In genomic region chr1:63730211-63730610, GRCh38 we compare ENCODE assay signal across 14 cellular contexts. TPM values are rescaled to one million over a fixed set of nuclear protein-coding genes. Genes with fewer than 3 reads are reported as not detected.
A peak's percentile ranks its signal among the peaks of the same experiment; 100 is the strongest.
DNase-seq lines count a peak whose midpoint lies in the region; ATAC-seq and TF ChIP-seq lines count a peak whose summit lies in the region.
"Had no signal": no experiment of that assay in that cellular context is flagged by ENCODE, and none has a peak within 500 bp of the region (broad histone marks: within the 10 kb centered on the region; RNA-seq: fewer than 3 reads in every experiment).

No MANE protein-coding gene starts in this region.

- no peak for ATAC-seq in GM19467 (IDR thresholded peaks at IDR 0.05; ENCODE audit: unreplicated experiment)
- ATAC-seq in activated naive CD8-positive, alpha-beta T cell treated with anti-CD3 and anti-CD28 coated beads, Interleukin-2, amount 50 U/mL, for 24 hours = no peak
- no peak for ATAC-seq in mucosa of descending colon
- ATAC-seq in HG02870 (IDR thresholded peaks at IDR 0.05; ENCODE audit: unreplicated experiment) = no peak
- ATAC-seq: psoas muscle had no signal

- H3K9me3 Mint-ChIP-seq in osteocyte (ENCODE audit: unreplicated experiment) = no peaks in the 10 kb centered on the region
- peaks cover 7% of the 10 kb centered on the region for H3K9me3 Mint-ChIP-seq in activated naive CD8-positive, alpha-beta T cell treated with anti-CD3 and anti-CD28 coated beads, Interleukin-2, amount 50 U/mL, for 24 hours

- H3K4me3 Mint-ChIP-seq in osteocyte (ENCODE audit: unreplicated experiment) = no peak overlapping the region
- H3K4me3 Mint-ChIP-seq in activated naive CD8-positive, alpha-beta T cell treated with anti-CD3 and anti-CD28 coated beads, Interleukin-2, amount 50 U/mL, for 24 hours = no peak overlapping the region
- H3K4me3 Mint-ChIP-seq: activated naive CD8-positive, alpha-beta T cell treated with anti-CD3 and anti-CD28 coated beads, Interleukin-2, amount 10 ng/mL, durations not matched to agents 7 days and 5 days had no signal

- in situ Hi-C loops in brain microvascular endothelial cell (cut with HindIII; ENCODE audit: low pct_ligation_motif_present, low sequenced_read_pairs) = no loop called here

- H3K4me1 ChIP-seq in mucosa of descending colon (ENCODE audit: low read depth) = no peaks in the 10 kb centered on the region
- H3K4me1 ChIP-seq: psoas muscle had no signal

- no peak for TF ChIP-seq CTCF in brain microvascular endothelial cell (IDR thresholded peaks at IDR 0.05; ENCODE audit: low read depth, low read length, missing control alignments)
- no peak for TF ChIP-seq CTCF in osteocyte (IDR thresholded peaks at IDR 0.05)
- no peak for TF ChIP-seq CTCF in mucosa of descending colon (IDR thresholded peaks at IDR 0.05)

- peak overlapping the region; percentile 22 for H3K27ac ChIP-seq in brain microvascular endothelial cell
- H3K27ac ChIP-seq: psoas muscle had no signal

- H3K36me3 ChIP-seq in brain microvascular endothelial cell (replicated peaks) = no peaks in the 10 kb centered on the region
- no peaks in the 10 kb centered on the region for H3K36me3 ChIP-seq in mucosa of descending colon (ENCODE audit: low read depth)

- peaks cover 2% of the 10 kb centered on the region for H3K9me3 ChIP-seq in mucosa of descending colon
- H3K9me3 ChIP-seq: psoas muscle had no signal

- H3K27ac Mint-ChIP-seq in osteocyte (ENCODE audit: unreplicated experiment) = peak overlapping the region; percentile 62
- H3K27ac Mint-ChIP-seq in activated naive CD8-positive, alpha-beta T cell treated with anti-CD3 and anti-CD28 coated beads, Interleukin-2, amount 50 U/mL, for 24 hours = no peak overlapping the region
- H3K27ac Mint-ChIP-seq: activated naive CD8-positive, alpha-beta T cell treated with anti-CD3 and anti-CD28 coated beads, Interleukin-2, amount 10 ng/mL, durations not matched to agents 7 days and 5 days had no signal

- H3K36me3 Mint-ChIP-seq in osteocyte (ENCODE audit: unreplicated experiment) = no peaks in the 10 kb centered on the region
- H3K36me3 Mint-ChIP-seq in activated naive CD8-positive, alpha-beta T cell treated with anti-CD3 and anti-CD28 coated beads, Interleukin-2, amount 50 U/mL, for 24 hours (ENCODE audit: low read depth) = no peaks in the 10 kb centered on the region
- H3K36me3 Mint-ChIP-seq: activated naive CD8-positive, alpha-beta T cell treated with anti-CD3 and anti-CD28 coated beads, Interleukin-2, amount 10 ng/mL, durations not matched to agents 7 days and 5 days had no signal

- H3K4me1 Mint-ChIP-seq in osteocyte (ENCODE audit: unreplicated experiment) = peaks cover 27% of the 10 kb centered on the region
- no peaks in the 10 kb centered on the region for H3K4me1 Mint-ChIP-seq in activated naive CD8-positive, alpha-beta T cell treated with anti-CD3 and anti-CD28 coated beads, Interleukin-2, amount 50 U/mL, for 24 hours
- H3K4me1 Mint-ChIP-seq: activated naive CD8-positive, alpha-beta T cell treated with anti-CD3 and anti-CD28 coated beads, Interleukin-2, amount 10 ng/mL, durations not matched to agents 7 days and 5 days had no signal

- no peaks in the 10 kb centered on the region for H3K27me3 Mint-ChIP-seq in osteocyte (ENCODE audit: unreplicated experiment)
- H3K27me3 Mint-ChIP-seq in activated naive CD8-positive, alpha-beta T cell treated with anti-CD3 and anti-CD28 coated beads, Interleukin-2, amount 50 U/mL, for 24 hours = peaks cover under 1% of the 10 kb centered on the region

- intact Hi-C loops in mucosa of descending colon (cut with DNase I, micrococcal nuclease) = no loop called here

- H3K4me3 ChIP-seq in brain microvascular endothelial cell (ENCODE audit: low read depth, low read length) (no peak overlapping the region), mucosa of descending colon (no peak overlapping the region)
- H3K4me3 ChIP-seq: psoas muscle had no signal

- H3K27me3 ChIP-seq in brain microvascular endothelial cell (replicated peaks) = no peaks in the 10 kb centered on the region

- peak; percentile 82 for DNase-seq in ELF-1 (ENCODE audit: low read depth, low spot score)
- DNase-seq in NCI-H1105 treated with DMSO at 0.1 percent for 48 hours (lab: John Stamatoyannopoulos, UW) = peak; percentile 8
- DNase-seq in brain microvascular endothelial cell = no peak
- no peak for DNase-seq in osteocyte (ENCODE audit: extremely low spot score, unreplicated experiment)
- no peak for DNase-seq in activated naive CD8-positive, alpha-beta T cell treated with anti-CD3 and anti-CD28 coated beads, Interleukin-2, amount 50 U/mL, for 24 hours
- no peak for DNase-seq in mucosa of descending colon
- DNase-seq: activated naive CD8-positive, alpha-beta T cell treated with anti-CD3 and anti-CD28 coated beads, Interleukin-2, amount 10 ng/mL, durations not matched to agents 7 days and 5 days; DMS79; mammary epithelial cell; MV-4-11; psoas muscle; T-helper 9 cell had no signal

RNA-seq across cellular contexts. Expression of gene ROR1, which starts 43.6 kb away (rescaled TPM):
- 20.6 and 21.8 TPM in 2 replicates for total RNA-seq in osteocyte
- 10 to 100 TPM in 1 of 3 donors, 1 to 10 TPM in 2; 3.1 to 19.8 (median 3.4) TPM for total RNA-seq in mucosa of descending colon
- total RNA-seq: activated naive CD8-positive, alpha-beta T cell treated with anti-CD3 and anti-CD28 coated beads, Interleukin-2, amount 10 ng/mL, durations not matched to agents 7 days and 5 days had no signal

Comparison
In these comparisons a context has a peak if more than half of its experiments do, and no peak if none do; other contexts are left out.
1. DNase-seq: peak in ELF-1 (single experiment) and NCI-H1105 treated with DMSO at 0.1 percent for 48 hours (single experiment); none in brain microvascular endothelial cell (single experiment), osteocyte (single experiment), activated naive CD8-positive, alpha-beta T cell treated with anti-CD3 and anti-CD28 coated beads, Interleukin-2, amount 50 U/mL, for 24 hours (single experiment) and mucosa of descending colon (0 of 3).